36 cellular contexts compared by ENCODE assay signal in the genomic region with DNA sequence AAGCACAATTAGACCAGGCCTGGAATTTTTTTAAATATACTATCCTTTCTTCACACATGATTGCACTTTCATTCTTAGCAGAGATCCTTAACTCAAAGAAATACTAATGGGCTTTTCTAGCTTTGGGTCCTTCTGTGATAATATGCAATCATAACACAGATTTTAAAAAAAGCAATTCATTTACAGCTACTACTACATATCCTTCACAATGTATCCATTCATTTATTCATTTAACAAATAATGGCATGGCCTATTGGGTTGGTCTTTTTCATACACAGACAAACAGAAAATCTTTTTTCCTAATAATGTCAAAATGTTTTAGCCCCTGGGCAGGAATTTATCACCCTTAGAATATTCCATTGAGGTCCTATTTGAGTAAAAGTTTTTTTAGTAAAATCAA. TPM values are rescaled to one million over a fixed set of nuclear protein-coding genes. Genes with fewer than 3 reads are reported as not detected.
"Had no signal": no experiment of that assay in that cellular context is flagged by ENCODE, and none has a peak within 500 bp of the region (broad histone marks: within the 10 kb centered on the region; RNA-seq: fewer than 3 reads in every experiment).

No MANE protein-coding gene starts in this region.

- H3K9me3 Mint-ChIP-seq: activated CD4-positive, alpha-beta memory T cell treated with anti-CD3 and anti-CD28 coated beads, Interleukin-2, amount 10 ng/mL, durations not matched to agents 7 days and 5 days; activated naive CD8-positive, alpha-beta T cell treated with anti-CD3 and anti-CD28 coated beads, Interleukin-2, amount 10 ng/mL, durations not matched to agents 7 days and 5 days; activated T-helper 2 cell treated with anti-CD3 and anti-CD28 coated beads, Interferon-gamma antibody, Interleukin-2, Interleukin-4, amounts not matched to agents 10 μg/mL and 5 μg/mL and 100 μg/mL, durations not matched to agents 14 hours and 24 hours and 36 hours; T-helper 2 cell treated with Interferon-gamma antibody and Interleukin-4, amounts not matched to agents 5 μg/mL and 100 μg/mL, for 36 hours had no signal

- H3K27me3 ChIP-seq: body of pancreas, breast epithelium, Peyer's patch had no signal

- H3K27ac Mint-ChIP-seq: activated B cell treated with CpG ODN at 0.5 μM for 24 hours; activated CD4-positive, alpha-beta memory T cell treated with anti-CD3 and anti-CD28 coated beads, Interleukin-2, amount 10 ng/mL, durations not matched to agents 7 days and 5 days; activated CD8-positive, alpha-beta memory T cell treated with anti-CD3 and anti-CD28 coated beads, Interleukin-2, amount 10 ng/mL, durations not matched to agents 7 days and 5 days; activated naive CD4-positive, alpha-beta T cell treated with anti-CD3 and anti-CD28 coated beads, Interleukin-2, amount 50 U/mL, for 24 hours; activated naive CD8-positive, alpha-beta T cell treated with anti-CD3 and anti-CD28 coated beads, Interleukin-2, amount 10 ng/mL, durations not matched to agents 7 days and 5 days; activated T-helper 2 cell treated with anti-CD3 and anti-CD28 coated beads, Interferon-gamma antibody, Interleukin-2, Interleukin-4, amounts not matched to agents 10 μg/mL and 5 μg/mL and 100 μg/mL, durations not matched to agents 14 hours and 24 hours and 36 hours; T-helper 2 cell treated with Interferon-gamma antibody and Interleukin-4, amounts not matched to agents 5 μg/mL and 100 μg/mL, for 36 hours had no signal

- H3K4me1 Mint-ChIP-seq: activated B cell treated with CpG ODN at 0.5 μM for 24 hours; activated CD4-positive, alpha-beta memory T cell treated with anti-CD3 and anti-CD28 coated beads, Interleukin-2, amount 10 ng/mL, durations not matched to agents 7 days and 5 days; activated CD8-positive, alpha-beta memory T cell treated with anti-CD3 and anti-CD28 coated beads, Interleukin-2, amount 10 ng/mL, durations not matched to agents 7 days and 5 days; activated naive CD4-positive, alpha-beta T cell treated with anti-CD3 and anti-CD28 coated beads, Interleukin-2, amount 50 U/mL, for 24 hours; activated naive CD8-positive, alpha-beta T cell treated with anti-CD3 and anti-CD28 coated beads, Interleukin-2, amount 10 ng/mL, durations not matched to agents 7 days and 5 days had no signal

- H3K36me3 ChIP-seq: breast epithelium, Peyer's patch had no signal

- DNase-seq: activated B cell treated with CpG ODN at 0.5 μM for 24 hours; activated CD4-positive, alpha-beta memory T cell treated with anti-CD3 and anti-CD28 coated beads, Interleukin-2, amount 10 ng/mL, durations not matched to agents 7 days and 5 days; activated CD4-positive, alpha-beta T cell treated with anti-CD3 and anti-CD28 coated beads for 4 hours; activated CD4-positive, CD25-positive, alpha-beta regulatory T cell treated with anti-CD3 and anti-CD28 coated beads, Interleukin-2, amount 50 U/mL, for 72 hours; activated CD8-positive, alpha-beta memory T cell treated with anti-CD3 and anti-CD28 coated beads for 24 hours; activated CD8-positive, alpha-beta memory T cell treated with anti-CD3 and anti-CD28 coated beads, Interleukin-2, amount 10 ng/mL, durations not matched to agents 7 days and 5 days; activated CD8-positive, alpha-beta memory T cell treated with anti-CD3 and anti-CD28 coated beads, Interleukin-2, amount 50 U/mL, for 48 hours; activated gamma-delta T cell; activated naive CD4-positive, alpha-beta T cell treated with Interleukin-2 at 50 U/mL for 16 hours; activated naive CD8-positive, alpha-beta T cell treated with anti-CD3 and anti-CD28 coated beads, Interleukin-2, amount 10 ng/mL, durations not matched to agents 7 days and 5 days; body of pancreas; cerebellar nuclear complex; MM.1S; MV-4-11; NCI-H1092; NCI-H1436 treated with DMSO at 0.1 percent for 48 hours; NCI-H1694 treated with DMSO at 0.1 percent for 48 hours; NCI-H2029 treated with DMSO at 0.1 percent for 48 hours; NCI-H2107; NCI-H345; NCI-H510A; NCI-H526; NCI-H748 treated with DMSO at 0.1 percent for 48 hours; NK-92 treated with Interleukin-12 subunit alpha and Interleukin-12 subunit beta, amount 100 ng/mL, for 24 hours; PC-3; Peyer's patch; SIG-M5 had no signal

- H3K36me3 Mint-ChIP-seq: activated CD8-positive, alpha-beta memory T cell treated with anti-CD3 and anti-CD28 coated beads, Interleukin-2, amount 10 ng/mL, durations not matched to agents 7 days and 5 days; activated naive CD4-positive, alpha-beta T cell treated with anti-CD3 and anti-CD28 coated beads, Interleukin-2, amount 50 U/mL, for 24 hours; activated naive CD8-positive, alpha-beta T cell treated with anti-CD3 and anti-CD28 coated beads, Interleukin-2, amount 10 ng/mL, durations not matched to agents 7 days and 5 days had no signal

- H3K9me3 ChIP-seq: body of pancreas, breast epithelium, Peyer's patch had no signal

- H3K27me3 Mint-ChIP-seq: activated B cell treated with CpG ODN at 0.5 μM for 24 hours; activated CD4-positive, alpha-beta memory T cell treated with anti-CD3 and anti-CD28 coated beads, Interleukin-2, amount 10 ng/mL, durations not matched to agents 7 days and 5 days; activated CD8-positive, alpha-beta memory T cell treated with anti-CD3 and anti-CD28 coated beads, Interleukin-2, amount 10 ng/mL, durations not matched to agents 7 days and 5 days; activated naive CD4-positive, alpha-beta T cell treated with anti-CD3 and anti-CD28 coated beads, Interleukin-2, amount 50 U/mL, for 24 hours; activated naive CD8-positive, alpha-beta T cell treated with anti-CD3 and anti-CD28 coated beads, Interleukin-2, amount 10 ng/mL, durations not matched to agents 7 days and 5 days had no signal

- FAIRE-seq: astrocyte, TTC549 had no signal

- H3K27ac ChIP-seq: body of pancreas, KMS-11, Peyer's patch, RWPE1 had no signal

- H3K4me3 ChIP-seq: body of pancreas, breast epithelium, Peyer's patch had no signal

- H3K9ac ChIP-seq: KMS-11 had no signal

- H3K4me3 Mint-ChIP-seq: activated B cell treated with CpG ODN at 0.5 μM for 24 hours; activated CD4-positive, alpha-beta memory T cell treated with anti-CD3 and anti-CD28 coated beads, Interleukin-2, amount 10 ng/mL, durations not matched to agents 7 days and 5 days; activated CD8-positive, alpha-beta memory T cell treated with anti-CD3 and anti-CD28 coated beads, Interleukin-2, amount 10 ng/mL, durations not matched to agents 7 days and 5 days; activated naive CD4-positive, alpha-beta T cell treated with anti-CD3 and anti-CD28 coated beads, Interleukin-2, amount 50 U/mL, for 24 hours; activated naive CD8-positive, alpha-beta T cell treated with anti-CD3 and anti-CD28 coated beads, Interleukin-2, amount 10 ng/mL, durations not matched to agents 7 days and 5 days; T-helper 2 cell treated with Interferon-gamma antibody and Interleukin-4, amounts not matched to agents 5 μg/mL and 100 μg/mL, for 36 hours had no signal

- H3K4me1 ChIP-seq: body of pancreas, breast epithelium, Peyer's patch had no signal

RNA-seq across cellular contexts. Expression of a gene that starts 47.0 kb away (rescaled TPM):
- total RNA-seq: activated CD4-positive, alpha-beta memory T cell treated with anti-CD3 and anti-CD28 coated beads, Interleukin-2, amount 10 ng/mL, durations not matched to agents 7 days and 5 days; activated T-helper 2 cell treated with anti-CD3 and anti-CD28 coated beads, Interferon-gamma antibody, Interleukin-2, Interleukin-4, amounts not matched to agents 10 μg/mL and 5 μg/mL and 100 μg/mL, durations not matched to agents 14 hours and 24 hours and 36 hours; astrocyte; body of pancreas; PC-3; Peyer's patch; Right ventricle myocardium inferior had no signal
